1 cellular context compared by ENCODE assay signal in genomic region chr2:127671557-127672302, GRCh38.
TF ChIP-seq lines count a peak whose summit lies in the region.

No MANE protein-coding gene starts in this region.

TF ChIP-seq in HepG2, 621 proteins besides CTCF, POLR2A, EP300 and RAD21:
- TF ChIP-seq TOPORS (CRISPR knock-in tag; IDR thresholded peaks at IDR 0.05) (no peak), HNRNPL (IDR thresholded peaks at IDR 0.05; ENCODE audit: low read depth, low read length) (0 out of 2 replicates have a peak, but pooled peaks have one; percentile 18), ISX (CRISPR knock-in tag; conservative IDR thresholded peaks at IDR 0.05) (no peak)
